In the genomic region with DNA sequence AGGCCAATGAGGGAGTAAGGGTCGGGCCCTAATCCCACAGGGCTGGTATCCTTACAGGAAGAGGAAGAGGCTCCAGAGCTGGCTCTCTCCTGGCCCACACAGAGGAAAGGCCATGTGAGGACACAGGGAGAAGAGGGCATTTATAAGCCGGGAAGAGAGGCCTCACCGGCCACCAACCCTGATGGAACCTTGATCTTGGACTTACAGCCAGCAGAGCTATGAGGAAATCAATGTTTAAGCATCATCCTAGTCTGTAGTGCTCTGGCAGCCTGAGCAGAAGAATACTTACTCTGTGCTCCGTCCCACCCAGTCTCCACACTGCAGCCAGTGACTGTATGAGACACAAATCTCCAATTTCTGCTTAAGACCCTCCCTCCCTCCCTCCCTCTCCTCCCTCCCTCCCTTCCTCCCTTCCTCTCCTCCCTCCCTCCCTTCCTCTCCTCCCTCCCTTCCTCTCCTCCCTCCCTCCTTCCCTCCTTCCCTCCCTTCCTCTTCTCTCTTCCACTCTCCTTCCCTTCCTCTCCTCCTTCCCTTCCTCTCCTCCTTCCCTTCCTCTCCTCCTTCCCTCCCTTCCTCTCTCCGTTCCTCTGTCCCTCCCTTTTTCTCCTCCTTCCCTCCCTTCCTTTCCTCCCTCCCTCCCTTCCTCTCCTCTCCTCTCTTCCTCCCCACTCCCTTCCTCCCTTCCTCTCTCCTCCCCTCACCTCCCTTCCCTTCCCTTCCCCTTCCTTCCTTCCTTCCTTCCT, we compare ENCODE assay signal across 25 cellular contexts. TPM values are rescaled to one million over a fixed set of nuclear protein-coding genes. Genes with fewer than 3 reads are reported as not detected.
DNase-seq lines count a peak whose midpoint lies in the region; ATAC-seq and TF ChIP-seq lines count a peak whose summit lies in the region.
"Had no signal": no experiment of that assay in that cellular context is flagged by ENCODE, and none has a peak within 500 bp of the region (broad histone marks: within the 10 kb centered on the region; RNA-seq: fewer than 3 reads in every experiment).

No MANE protein-coding gene starts in this region.

- no peaks in the 10 kb centered on the region for H3K27me3 ChIP-seq in breast epithelium
- no peaks in the 10 kb centered on the region for H3K27me3 ChIP-seq in right cardiac atrium (ENCODE audit: control insufficient read depth, insufficient read depth)
- no peaks in the 10 kb centered on the region for H3K27me3 ChIP-seq in upper lobe of right lung
- H3K27me3 ChIP-seq in spleen (replicated peaks in 1 of 7): no peaks in the 10 kb centered on the region
- no peaks in the 10 kb centered on the region for H3K27me3 ChIP-seq in CD4-positive, alpha-beta memory T cell (ENCODE audit: insufficient read depth, low read length)
- H3K27me3 ChIP-seq: MG63, ovary, upper lobe of left lung had no signal

- H3K27me3 Mint-ChIP-seq in MCF 10A (ENCODE audit: insufficient read depth, unreplicated experiment): peaks cover 86% of the 10 kb centered on the region
- H3K27me3 Mint-ChIP-seq in CD4-positive, alpha-beta memory T cell: peaks cover 7 to 8% of the 10 kb centered on the region in 2 donors

- no TSS peak for BruUV-seq in MCF 10A (replicated peaks; lab: Mats Ljungman, UMichigan)

- TF ChIP-seq CTCF in breast epithelium (IDR thresholded peaks at IDR 0.05) (no peak), MCF 10A (IDR thresholded peaks at IDR 0.05; ENCODE audit: unreplicated experiment) (no peak), mucosa of descending colon (IDR thresholded peaks at IDR 0.05) (no peak), upper lobe of right lung (IDR thresholded peaks at IDR 0.05) (no peak), spleen (IDR thresholded peaks at IDR 0.05 in 8 of 11, conservative IDR thresholded peaks at IDR 0.05 in 3 of 11) (no peak)

- TF ChIP-seq POLR2A in breast epithelium (IDR thresholded peaks at IDR 0.05): no peak
- TF ChIP-seq POLR2A in spleen (IDR thresholded peaks at IDR 0.05): no peak

- no peaks in the 10 kb centered on the region for H3K36me3 ChIP-seq in breast epithelium
- H3K36me3 ChIP-seq in mucosa of descending colon (ENCODE audit: low read depth): no peaks in the 10 kb centered on the region
- no peaks in the 10 kb centered on the region for H3K36me3 ChIP-seq in upper lobe of right lung
- no peaks in the 10 kb centered on the region for H3K36me3 ChIP-seq in spleen
- no peaks in the 10 kb centered on the region for H3K36me3 ChIP-seq in CD4-positive, alpha-beta memory T cell (ENCODE audit: insufficient read depth, low read length)
- H3K36me3 ChIP-seq: MG63, ovary, upper lobe of left lung had no signal

- peaks cover 5% of the 10 kb centered on the region for H3K4me1 Mint-ChIP-seq in MCF 10A (ENCODE audit: insufficient read depth, unreplicated experiment)
- peaks cover 4 to 12% (median 8%) of the 10 kb centered on the region in 4 donors for H3K4me1 Mint-ChIP-seq in CD4-positive, alpha-beta memory T cell

- no peaks in the 10 kb centered on the region for H3K9me3 Mint-ChIP-seq in MCF 10A (ENCODE audit: unreplicated experiment)
- peaks cover 0 to 2% (median 0%) of the 10 kb centered on the region in 8 donors for H3K9me3 Mint-ChIP-seq in CD4-positive, alpha-beta memory T cell
- H3K9me3 Mint-ChIP-seq: CD8-positive, alpha-beta T cell; IgD-negative memory B cell; naive thymus-derived CD8-positive, alpha-beta T cell had no signal

- intact Hi-C loops in breast epithelium (cut with DNase I; ENCODE audit: low total_unique reads) (loop anchor here (10.0 kb wide), 1 partner anchor 106 kb away; no protein-coding TSS in a partner anchor), MCF 10A (cut with micrococcal nuclease) (loop anchor here (5.0 to 10.0 kb wide), 2 partner anchors 404 to 1246 kb away; no protein-coding TSS in a partner anchor), right cardiac atrium (cut with DNase I) (loop anchor here in 3 of 4 donors (5.0 to 10.0 kb wide), 2 partner anchors 104 to 106 kb away; no protein-coding TSS in a partner anchor), mucosa of descending colon (cut with DNase I, micrococcal nuclease) (loop anchor here in 1 of 2 donors (5.0 kb wide), 1 partner anchor 104 kb away; no protein-coding TSS in a partner anchor), upper lobe of right lung (cut with DNase I) (loop anchor here (10.0 kb wide), 1 partner anchor 106 kb away; no protein-coding TSS in a partner anchor), spleen (cut with DNase I; ENCODE audit: low total_unique reads) (no loop called here)
- intact Hi-C loops in CD4-positive, alpha-beta memory T cell (cut with micrococcal nuclease): no loop called here

- H3K4me3 ChIP-seq in breast epithelium (no peak overlapping the region), right cardiac atrium (ENCODE audit: low read length) (no peak overlapping the region), mucosa of descending colon (no peak overlapping the region), upper lobe of right lung (no peak overlapping the region), spleen (no peak overlapping the region)
- H3K4me3 ChIP-seq in CD4-positive, alpha-beta memory T cell (ENCODE audit: low read length in 2 of 2): no peak overlapping the region
- H3K4me3 ChIP-seq: lung, MG63, ovary, upper lobe of left lung had no signal

- CTCF ChIA-PET in MCF 10A (lab: Yijun Ruan, JAX): interaction anchor here (0.6 to 2.6 kb wide), 5 partner anchors 10 to 1200 kb away, joined by 3 to 29 read pairs (median 9); no protein-coding TSS in a partner anchor
- CTCF ChIA-PET in CD4-positive, alpha-beta memory T cell (lab: Charles Lee; ENCODE audit: partially characterized antibody): no interaction called here

- no peak overlapping the region for H3K27ac Mint-ChIP-seq in MCF 10A (ENCODE audit: low read depth, unreplicated experiment)
- H3K27ac Mint-ChIP-seq in CD4-positive, alpha-beta memory T cell: no peak overlapping the region
- H3K27ac Mint-ChIP-seq: activated CD8-positive, alpha-beta T cell treated with anti-CD3 and anti-CD28 coated beads, Interleukin-2, amount 10 ng/mL, durations not matched to agents 7 days and 5 days; CD8-positive, alpha-beta T cell; IgD-negative memory B cell had no signal

- no peak overlapping the region for H3K4me3 Mint-ChIP-seq in MCF 10A (ENCODE audit: unreplicated experiment)
- no peak overlapping the region for H3K4me3 Mint-ChIP-seq in CD4-positive, alpha-beta memory T cell
- H3K4me3 Mint-ChIP-seq: activated CD8-positive, alpha-beta T cell treated with anti-CD3 and anti-CD28 coated beads, Interleukin-2, amount 10 ng/mL, durations not matched to agents 7 days and 5 days; CD8-positive, alpha-beta T cell; IgD-negative memory B cell had no signal

- ATAC-seq in right cardiac atrium (peak; percentile 30 to 33), mucosa of descending colon (peak; percentile 59), upper lobe of right lung (peak; percentile 10)
- ATAC-seq: activated CD8-positive, alpha-beta T cell treated with anti-CD3 and anti-CD28 coated beads, Interleukin-2, amount 10 ng/mL, durations not matched to agents 7 days and 5 days; CD8-positive, alpha-beta T cell; naive thymus-derived CD8-positive, alpha-beta T cell had no signal

- no peaks in the 10 kb centered on the region for H3K9me3 ChIP-seq in breast epithelium
- no peaks in the 10 kb centered on the region for H3K9me3 ChIP-seq in right cardiac atrium (ENCODE audit: control insufficient read depth, low read length)
- no peaks in the 10 kb centered on the region for H3K9me3 ChIP-seq in mucosa of descending colon
- H3K9me3 ChIP-seq in upper lobe of right lung: no peaks in the 10 kb centered on the region
- no peaks in the 10 kb centered on the region for H3K9me3 ChIP-seq in spleen
- H3K9me3 ChIP-seq in CD4-positive, alpha-beta memory T cell (ENCODE audit: control insufficient read depth in 1 of 2, low read length in 2 of 2): no peaks in the 10 kb centered on the region
- H3K9me3 ChIP-seq: MG63, ovary, upper lobe of left lung had no signal

- POLR2A ChIA-PET in MCF 10A (lab: Yijun Ruan, JAX): interaction anchor here (0.7 kb wide), 1 partner anchor 1259 kb away, joined by 4 read pairs; the partner anchor contains the start of gene ZNF18
- POLR2A ChIA-PET in CD4-positive, alpha-beta memory T cell (lab: Charles Lee; ENCODE audit: partially characterized antibody): no interaction called here

- no peaks in the 10 kb centered on the region for H3K4me1 ChIP-seq in breast epithelium
- H3K4me1 ChIP-seq in right cardiac atrium (ENCODE audit: control insufficient read depth, insufficient read depth, low read length): no peaks in the 10 kb centered on the region
- H3K4me1 ChIP-seq in mucosa of descending colon (ENCODE audit: low read depth): peaks cover 11% of the 10 kb centered on the region
- peaks cover 8% of the 10 kb centered on the region for H3K4me1 ChIP-seq in upper lobe of right lung
- peaks cover 0 to 8% (median 0%) of the 10 kb centered on the region in 6 donors for H3K4me1 ChIP-seq in spleen
- no peaks in the 10 kb centered on the region for H3K4me1 ChIP-seq in CD4-positive, alpha-beta memory T cell (ENCODE audit: insufficient read depth, low read length)

- DNase-seq in breast epithelium (ENCODE audit: low spot score in 2 of 2) (no peak), MCF 10A (ENCODE audit: unreplicated experiment) (no peak), right cardiac atrium (peak in 1 of 3 donors; percentile 50), mucosa of descending colon (peak; percentile 55 to 63 (median 59)), upper lobe of right lung (no peak), spleen (no peak), SK-N-DZ (ENCODE audit: low spot score) (no peak)
- no peak for DNase-seq in CD4-positive, alpha-beta memory T cell
- DNase-seq: 8988T; activated CD8-positive, alpha-beta T cell treated with anti-CD3 and anti-CD28 coated beads, Interleukin-2, amount 10 ng/mL, durations not matched to agents 7 days and 5 days; activated effector memory CD4-positive, alpha-beta T cell treated with anti-CD3 and anti-CD28 coated beads, Interleukin-2, amount 50 U/mL, for 16 hours; activated T-cell treated with anti-CD3 and anti-CD28 coated beads for 4 hours; DMS 273 treated with DMSO at 0.1 percent for 48 hours; effector CD8-positive, alpha-beta T cell; foreskin melanocyte; hippocampal formation; MG63; naive thymus-derived CD8-positive, alpha-beta T cell; NCI-H1436; NCI-H2107; ovary had no signal

- 38% methylated on average over 5 of the region's 5 CpGs for WGBS in right cardiac atrium
- WGBS in spleen, 5 donors: 63 to 73% (median 70%) methylated on average over 5 of the region's 5 CpGs

- H3K27ac ChIP-seq in breast epithelium (peak overlapping the region; percentile 25 to 43), right cardiac atrium (ENCODE audit: low read length) (no peak overlapping the region), upper lobe of right lung (no peak overlapping the region), spleen (no peak overlapping the region)
- no peak overlapping the region for H3K27ac ChIP-seq in CD4-positive, alpha-beta memory T cell (ENCODE audit: low read depth, low read length)
- H3K27ac ChIP-seq: ovary, upper lobe of left lung had no signal

- H3K36me3 Mint-ChIP-seq in MCF 10A (ENCODE audit: insufficient read depth, unreplicated experiment): no peaks in the 10 kb centered on the region
- no peaks in the 10 kb centered on the region for H3K36me3 Mint-ChIP-seq in CD4-positive, alpha-beta memory T cell
- H3K36me3 Mint-ChIP-seq: CD8-positive, alpha-beta T cell; IgD-negative memory B cell; naive thymus-derived CD8-positive, alpha-beta T cell had no signal

RNA-seq across cellular contexts. Expression of gene TMEM220, which starts 8.9 kb away (rescaled TPM):
- 10 to 100 TPM in 1 of 3 donors, 1 to 10 TPM in 2; 8.5 to 13.4 (median 9.5) TPM for total RNA-seq in breast epithelium
- 0.96 and 1.1 TPM in 2 replicates for total RNA-seq in MCF 10A (2022)
- 10 to 100 TPM in 1 of 4 donors, 1 to 10 TPM in 3; 7.7 to 15.2 (median 9.0) TPM for total RNA-seq in right cardiac atrium
- 5.8 TPM for polyA plus RNA-seq in right cardiac atrium
- total RNA-seq in mucosa of descending colon: 10 to 100 TPM; 14.9 to 29.5 (median 22.4) TPM
- total RNA-seq in upper lobe of right lung: 10.5 TPM
- 10 to 100 TPM in 2 of 7 donors, 1 to 10 TPM in 5; 4.0 to 12.1 (median 6.1) TPM for total RNA-seq in spleen
- 1 to 10 TPM; 3.6 to 4.4 (median 4.3) TPM for polyA plus RNA-seq in spleen
- total RNA-seq in CD4-positive, alpha-beta memory T cell: 1 to 10 TPM; 1.8 to 3.0 TPM
- polyA plus RNA-seq in CD4-positive, alpha-beta memory T cell: 1 to 10 TPM; 2.8 to 3.5 TPM
- 0.46 and 0.78 TPM in 2 replicates for polyA plus RNA-seq in SK-N-DZ (2014; cell fraction: cytosol; rRNA removed)
- 0.21 and 0.54 TPM in 2 replicates for polyA plus RNA-seq in SK-N-DZ (2014; cell fraction: nucleus; rRNA removed)

RNA-seq across cellular contexts. Expression of gene ADPRM, which starts 41.3 kb away (rescaled TPM):
- total RNA-seq in breast epithelium (10 to 100 TPM; 15.2 to 31.0 (median 24.6) TPM), MCF 10A (2022) (8.2 and 9.8 TPM in 2 replicates), right cardiac atrium (1 to 10 TPM; 4.4 to 7.8 (median 5.3) TPM), mucosa of descending colon (1 to 10 TPM; 6.9 to 8.7 (median 8.5) TPM), upper lobe of right lung (8.2 TPM), spleen (10 to 100 TPM; 11.5 to 36.0 (median 16.8) TPM)
- polyA plus RNA-seq in right cardiac atrium (4.6 TPM), spleen (10 to 100 TPM; 14.5 to 23.3 (median 14.8) TPM)
- 10 to 100 TPM; 45.5 to 46.7 TPM for total RNA-seq in CD4-positive, alpha-beta memory T cell
- 10 to 100 TPM; 50.0 to 55.0 TPM for polyA plus RNA-seq in CD4-positive, alpha-beta memory T cell
- 9.9 and 14.2 TPM in 2 replicates for polyA plus RNA-seq in SK-N-DZ (2014; cell fraction: cytosol; rRNA removed)
- 4.1 and 10.5 TPM in 2 replicates for polyA plus RNA-seq in SK-N-DZ (2014; cell fraction: nucleus; rRNA removed)

RNA-seq across cellular contexts. Expression of gene SCO1, which starts 41.4 kb away (rescaled TPM):
- 10 to 100 TPM; 17.6 to 22.3 (median 19.3) TPM for total RNA-seq in breast epithelium
- 55.8 and 58.8 TPM in 2 replicates for total RNA-seq in MCF 10A (2022)
- total RNA-seq in right cardiac atrium: 10 to 100 TPM; 22.5 to 29.5 (median 27.8) TPM
- polyA plus RNA-seq in right cardiac atrium: 19.1 TPM
- total RNA-seq in mucosa of descending colon: 10 to 100 TPM; 32.1 to 39.0 (median 38.3) TPM
- total RNA-seq in upper lobe of right lung: 25.4 TPM
- 10 to 100 TPM; 10.8 to 31.1 (median 22.4) TPM for total RNA-seq in spleen
- polyA plus RNA-seq in spleen: 1 to 10 TPM; 5.4 to 10.0 (median 8.3) TPM
- total RNA-seq in CD4-positive, alpha-beta memory T cell: 10 to 100 TPM; 26.0 to 26.1 TPM
- polyA plus RNA-seq in CD4-positive, alpha-beta memory T cell: 10 to 100 TPM; 12.9 to 20.2 TPM
- polyA plus RNA-seq in SK-N-DZ (2014; cell fraction: cytosol; rRNA removed): 41.5 and 45.3 TPM in 2 replicates
- 31.1 and 42.1 TPM in 2 replicates for polyA plus RNA-seq in SK-N-DZ (2014; cell fraction: nucleus; rRNA removed)

Comparison
In these comparisons a context has a peak if more than half of its experiments do, and no peak if none do; other contexts are left out.
1. DNase-seq: peak in mucosa of descending colon (3 of 3); none in breast epithelium (0 of 2), MCF 10A (single experiment), upper lobe of right lung (single experiment), spleen (single experiment), CD4-positive, alpha-beta memory T cell (0 of 5) and SK-N-DZ (single experiment).
2. H3K27ac ChIP-seq: peak in breast epithelium (2 of 2); none in right cardiac atrium (single experiment), upper lobe of right lung (single experiment), spleen (0 of 8) and CD4-positive, alpha-beta memory T cell (single experiment).
3. intact Hi-C loops: an anchor here in breast epithelium (10.0 kb wide), MCF 10A (5.0 to 10.0 kb wide), right cardiac atrium (5.0 to 10.0 kb wide) and upper lobe of right lung (10.0 kb wide); none called in spleen and CD4-positive, alpha-beta memory T cell.
4. Peak in every context shown above with its lines, with median percentiles within 50 percentile points of each other: ATAC-seq.